Comparison of ENCODE assay signal across 33 cellular contexts in the genomic region with DNA sequence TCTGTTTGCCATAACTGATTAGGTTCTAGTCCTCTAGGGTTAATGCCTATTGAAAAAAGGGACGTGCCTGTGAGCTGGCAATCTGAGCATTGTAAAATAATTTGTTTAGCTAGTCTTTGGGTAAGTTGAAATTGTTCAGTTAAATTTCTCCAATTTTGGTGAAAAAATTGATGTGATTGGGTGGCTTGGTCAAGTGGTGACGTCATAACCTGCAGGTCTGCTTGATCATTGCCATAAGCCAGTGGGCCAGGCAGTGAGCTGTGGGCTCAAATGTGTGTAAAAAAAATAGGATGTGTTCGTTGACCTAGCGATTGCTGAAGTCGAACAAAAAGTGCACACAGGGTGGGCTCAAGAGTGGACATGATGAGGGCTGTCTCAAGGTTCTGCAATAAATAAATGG.
DNase-seq lines count a peak whose midpoint lies in the region; ATAC-seq, FAIRE-seq and TF ChIP-seq lines count a peak whose summit lies in the region.
"Had no signal": no experiment of that assay in that cellular context is flagged by ENCODE, and none has a peak within 500 bp of the region (broad histone marks: within the 10 kb centered on the region; RNA-seq: fewer than 3 reads in every experiment).

No MANE protein-coding gene starts in this region.

- H3K27me3 ChIP-seq in right cardiac atrium (ENCODE audit: control insufficient read depth, insufficient read depth) = no peaks in the 10 kb centered on the region
- no peaks in the 10 kb centered on the region for H3K27me3 ChIP-seq in HepG2 (ENCODE audit: control insufficient read depth in 1 of 2, insufficient read depth in 2 of 2, low read length in 2 of 2)
- no peaks in the 10 kb centered on the region for H3K27me3 ChIP-seq in right lobe of liver
- H3K27me3 ChIP-seq: BE2C, BLaER1 had no signal

- 72% methylated on average over 5 of the region's 5 CpGs for WGBS in right cardiac atrium
- WGBS in HepG2 (ENCODE audit: low lambda C conversion rate) = 5% methylated on average over 5 of the region's 5 CpGs
- WGBS in right lobe of liver (ENCODE audit: insufficient coverage, low coverage, low lambda C conversion rate, missing lambda C conversion rate) = 60% methylated on average over 5 of the region's 5 CpGs

- ATAC-seq in Right ventricle myocardium inferior (no peak), right cardiac atrium (no peak), HepG2 (no peak), right lobe of liver (no peak)
- ATAC-seq: A549; CD8-positive, alpha-beta T cell had no signal

- no peak overlapping the region for H3K27ac ChIP-seq in right cardiac atrium (ENCODE audit: low read length)
- no peak overlapping the region for H3K27ac ChIP-seq in HepG2 (ENCODE audit: extremely low read length, insufficient read depth, low read length)
- no peak overlapping the region for H3K27ac ChIP-seq in right lobe of liver
- H3K27ac ChIP-seq in HEK293 (ENCODE audit: extremely low read depth, low read depth, low read length) = no peak overlapping the region
- H3K27ac ChIP-seq: 22Rv1; A549; BLaER1; BLaER1 treated with 17β-estradiol and CSF1 and Interleukin-3, amounts not matched to agents 10 nM and 100 nM; C4-2B had no signal

- no peak for TF ChIP-seq POLR2A in HepG2 (IDR thresholded peaks at IDR 0.05; ENCODE audit: insufficient read depth in 1 of 2, low read depth in 2 of 2, low read length in 2 of 2)
- TF ChIP-seq POLR2A in right lobe of liver (IDR thresholded peaks at IDR 0.05) = no peak

- POLR2A ChIA-PET in HepG2 (lab: Yijun Ruan, JAX) (no interaction called here), HEK293 (lab: Yijun Ruan, JAX) (no interaction called here)

- no peak overlapping the region for H2AFZ ChIP-seq in HepG2 (ENCODE audit: low read length)

- H3K4me1 ChIP-seq in right cardiac atrium (ENCODE audit: control insufficient read depth, insufficient read depth, low read length) (no peaks in the 10 kb centered on the region), HepG2 (ENCODE audit: insufficient read depth, low read length) (no peaks in the 10 kb centered on the region), right lobe of liver (no peaks in the 10 kb centered on the region), HEK293 (ENCODE audit: control insufficient read depth, insufficient read depth, low read length) (no peaks in the 10 kb centered on the region)
- H3K4me1 ChIP-seq: A549; BE2C; BLaER1; BLaER1 treated with 17β-estradiol and CSF1 and Interleukin-3, amounts not matched to agents 10 nM and 100 nM; Caco-2 had no signal

- in situ Hi-C loops in HepG2 (cut with HindIII; ENCODE audit: extremely low pct_ligation_motif_present, low pct_unique_long_range_greater_than_20kb) = no loop called here

- H3K9me3 ChIP-seq in right cardiac atrium (ENCODE audit: control insufficient read depth, low read length) = no peaks in the 10 kb centered on the region
- H3K9me3 ChIP-seq in HepG2 (ENCODE audit: low read length) = peaks cover 5% of the 10 kb centered on the region; the same call in 1 of the 2 replicates
- peaks cover 0 to 4% (median 0%) of the 10 kb centered on the region in 4 donors for H3K9me3 ChIP-seq in right lobe of liver
- no peaks in the 10 kb centered on the region; the same call in none of the 2 replicates for H3K9me3 ChIP-seq in HEK293 (ENCODE audit: control insufficient read depth, insufficient read depth, low read depth, low read length)
- H3K9me3 ChIP-seq: A549, BE2C, Caco-2 had no signal

- TF ChIP-seq EP300 in HepG2 (IDR thresholded peaks at IDR 0.05; ENCODE audit: low read depth in 2 of 2, low read length in 2 of 2) (no peak), HepG2 (CRISPR knock-in tag; IDR thresholded peaks at IDR 0.05; ENCODE audit: borderline replicate concordance) (no peak)

- TF ChIP-seq CTCF in HepG2 (CRISPR knock-in tag; IDR thresholded peaks at IDR 0.05) (no peak), right lobe of liver (IDR thresholded peaks at IDR 0.05) (no peak), HEK293 (tag by site-specific recombination; IDR thresholded peaks at IDR 0.05) (no peak)

- BruUV-seq in HepG2 (replicated peaks; lab: Mats Ljungman, UMichigan) = no TSS peak

- DNase-seq in Right ventricle myocardium inferior (ENCODE audit: missing footprints) = peak; percentile 11
- no peak for DNase-seq in right cardiac atrium
- DNase-seq in HepG2 (ENCODE audit: low spot score) = no peak
- DNase-seq in right lobe of liver = no peak
- no peak for DNase-seq in NCI-H2029 (lab: John Stamatoyannopoulos, UW)
- DNase-seq: 8988T; ACHN; AML-193; BE2C; C1 segment of cervical spinal cord; Caco-2; Calu3; CD4-positive, alpha-beta memory T cell; CD4-positive, alpha-beta T cell; CD4-positive, CD25-positive, alpha-beta regulatory T cell; CD8-positive, alpha-beta memory T cell; CD8-positive, alpha-beta T cell; COR-L47; DMS 273 treated with DMSO at 0.1 percent for 48 hours; DMS153; DMS53; DMS79; DMS79 treated with DMSO at 0.1 percent for 48 hours; DND-41; EL had no signal

- no peak overlapping the region for H3K4me2 ChIP-seq in HepG2 (ENCODE audit: low read depth, low read length)
- H3K4me2 ChIP-seq: A549; BLaER1; BLaER1 treated with 17β-estradiol and CSF1 and Interleukin-3, amounts not matched to agents 10 nM and 100 nM had no signal

- H3K9ac ChIP-seq in HepG2 (ENCODE audit: insufficient read depth, low read depth, low read length) = no peak overlapping the region
- H3K9ac ChIP-seq: BLaER1; BLaER1 treated with 17β-estradiol and CSF1 and Interleukin-3, amounts not matched to agents 10 nM and 100 nM had no signal

- FAIRE-seq in HepG2 (lab: Jason Lieb, UNC) = no peak
- FAIRE-seq: A204.1, A549, D721Med had no signal

- CTCF ChIA-PET in HepG2 (lab: Yijun Ruan, JAX; ENCODE audit: low intra/inter-chr PET ratio, low total read pairs) = no interaction called here
- CTCF ChIA-PET in HEK293 (lab: Yijun Ruan, JAX) = no interaction called here

- TF ChIP-seq RAD21 in HepG2 (CRISPR knock-in tag; IDR thresholded peaks at IDR 0.05) = no peak

- intact Hi-C loops in Right ventricle myocardium inferior (cut with DNase I) (no loop called here), right cardiac atrium (cut with DNase I) (no loop called here), HepG2 (cut with micrococcal nuclease; ENCODE audit: unreplicated experiment) (no loop called here), right lobe of liver (cut with DNase I) (no loop called here)

- no peaks in the 10 kb centered on the region for H4K20me1 ChIP-seq in HepG2 (ENCODE audit: insufficient read depth, low read length)
- H4K20me1 ChIP-seq: BLaER1; BLaER1 treated with 17β-estradiol and CSF1 and Interleukin-3, amounts not matched to agents 10 nM and 100 nM had no signal

- H3K4me3 ChIP-seq in right cardiac atrium (ENCODE audit: low read length) (no peak overlapping the region), HepG2 (replicated peaks in 1 of 3; ENCODE audit: insufficient read depth in 1 of 3, low read depth in 2 of 3, low read length in 3 of 3) (no peak overlapping the region), right lobe of liver (no peak overlapping the region), HEK293 (ENCODE audit: low read depth, low read length) (no peak overlapping the region)
- H3K4me3 ChIP-seq: A549; BLaER1; BLaER1 treated with 17β-estradiol and CSF1 and Interleukin-3, amounts not matched to agents 10 nM and 100 nM had no signal

- no peaks in the 10 kb centered on the region for H3K79me2 ChIP-seq in HepG2 (ENCODE audit: insufficient read depth, low read length)

- H3K36me3 ChIP-seq in HepG2 (replicated peaks in 1 of 2; ENCODE audit: control insufficient read depth in 1 of 2, insufficient read depth in 2 of 2, low read length in 2 of 2) (no peaks in the 10 kb centered on the region), right lobe of liver (no peaks in the 10 kb centered on the region), HEK293 (ENCODE audit: control insufficient read depth in 2 of 2, insufficient read depth in 1 of 2, low read length in 2 of 2) (no peaks in the 10 kb centered on the region)
- H3K36me3 ChIP-seq: BE2C; BLaER1; BLaER1 treated with 17β-estradiol and CSF1 and Interleukin-3, amounts not matched to agents 10 nM and 100 nM had no signal

TF ChIP-seq in HepG2, 621 proteins besides CTCF, POLR2A, EP300 and RAD21:
- peak; percentile 90 for TF ChIP-seq CREB1 (IDR thresholded peaks at IDR 0.05)
- TF ChIP-seq CREB1 (CRISPR knock-in tag; IDR thresholded peaks at IDR 0.05) = no peak
- TF ChIP-seq REXO4 (CRISPR knock-in tag; IDR thresholded peaks at IDR 0.05; ENCODE audit: borderline replicate concordance) = no peak
- peak; percentile 90 for TF ChIP-seq ATF7 (IDR thresholded peaks at IDR 0.05)
- TF ChIP-seq ATF7 (CRISPR knock-in tag; IDR thresholded peaks at IDR 0.05) = no peak

TF ChIP-seq in HEK293, 187 proteins besides CTCF, POLR2A, EP300 and RAD21:
- no peak for TF ChIP-seq GFI1B (tag by site-specific recombination; IDR thresholded peaks at IDR 0.05)
- TF ChIP-seq, protein P1, sequence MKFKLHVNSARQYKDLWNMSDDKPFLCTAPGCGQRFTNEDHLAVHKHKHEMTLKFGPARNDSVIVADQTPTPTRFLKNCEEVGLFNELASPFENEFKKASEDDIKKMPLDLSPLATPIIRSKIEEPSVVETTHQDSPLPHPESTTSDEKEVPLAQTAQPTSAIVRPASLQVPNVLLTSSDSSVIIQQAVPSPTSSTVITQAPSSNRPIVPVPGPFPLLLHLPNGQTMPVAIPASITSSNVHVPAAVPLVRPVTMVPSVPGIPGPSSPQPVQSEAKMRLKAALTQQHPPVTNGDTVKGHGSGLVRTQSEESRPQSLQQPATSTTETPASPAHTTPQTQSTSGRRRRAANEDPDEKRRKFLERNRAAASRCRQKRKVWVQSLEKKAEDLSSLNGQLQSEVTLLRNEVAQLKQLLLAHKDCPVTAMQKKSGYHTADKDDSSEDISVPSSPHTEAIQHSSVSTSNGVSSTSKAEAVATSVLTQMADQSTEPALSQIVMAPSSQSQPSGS (tag by site-specific recombination; IDR thresholded peaks at IDR 0.05; ENCODE audit: low read depth) = peak; percentile 58
